ENCODE assay signal across 1 cellular context in genomic region chr15:49169880-49170597, GRCh38.
TF ChIP-seq lines count a peak whose summit lies in the region.

GALK2 (plus strand) TSS chr15:49170247; CDS start chr15:49170323, 76 bp downstream.

TF ChIP-seq in K562, 482 proteins besides CTCF, POLR2A, EP300 and RAD21 (continued from another document and continues in another):
- TF ChIP-seq MGA (IDR thresholded peaks at IDR 0.05) (peak; percentile 99), IRF1 (CRISPR knock-in tag; IDR thresholded peaks at IDR 0.05; ENCODE audit: borderline replicate concordance) (no peak), ZKSCAN1 (IDR thresholded peaks at IDR 0.05; ENCODE audit: low read depth, low read length) (no peak), MCM3 (IDR thresholded peaks at IDR 0.05) (no peak), ILK (tag; IDR thresholded peaks at IDR 0.05; ENCODE audit: borderline replicate concordance, low read depth) (no peak), SMAD1 (IDR thresholded peaks at IDR 0.05; ENCODE audit: low read depth, low read length, partially characterized antibody) (peak; percentile 53), DEAF1 (CRISPR knock-in tag; IDR thresholded peaks at IDR 0.05) (no peak), ZNF584 (CRISPR knock-in tag; IDR thresholded peaks at IDR 0.05; ENCODE audit: low read depth) (0 out of 2 replicates have a peak, but pooled peaks have one; percentile 42), ERF (CRISPR knock-in tag; IDR thresholded peaks at IDR 0.05) (no peak), ZNF408 (CRISPR knock-in tag; IDR thresholded peaks at IDR 0.05; ENCODE audit: low read depth) (no peak), XRCC4 (IDR thresholded peaks at IDR 0.05; ENCODE audit: extremely low read depth, insufficient read depth, insufficient read length) (no peak), SIRT6 (IDR thresholded peaks at IDR 0.05; ENCODE audit: low read depth, low read length) (no peak), BMI1 (IDR thresholded peaks at IDR 0.05; ENCODE audit: low read length) (no peak), HMBOX1 (IDR thresholded peaks at IDR 0.05) (no peak), ZNF318 (IDR thresholded peaks at IDR 0.05; ENCODE audit: borderline replicate concordance in 1 of 2, low read depth in 1 of 2) (no peak; a peak in 2 of 4 replicates), BRD9 (IDR thresholded peaks at IDR 0.05; ENCODE audit: low read depth, partially characterized antibody) (no peak), TRIM28 (IDR thresholded peaks at IDR 0.05) (0 out of 2 replicates have a peak, but pooled peaks have one; percentile 17), POLR2B (IDR thresholded peaks at IDR 0.05; ENCODE audit: low read depth, partially characterized antibody) (peak; percentile 81), ZEB2 (IDR thresholded peaks at IDR 0.05) (no peak), ZNF449 (CRISPR knock-in tag; IDR thresholded peaks at IDR 0.05) (no peak), ZNF778 (CRISPR knock-in tag; IDR thresholded peaks at IDR 0.05) (no peak), ZFPM2 (CRISPR knock-in tag; IDR thresholded peaks at IDR 0.05) (no peak), THRA (IDR thresholded peaks at IDR 0.05) (no peak), PHB (CRISPR knock-in tag; IDR thresholded peaks at IDR 0.05) (no peak), RUNX1 (IDR thresholded peaks at IDR 0.05; ENCODE audit: low read depth) (no peak), SETDB1 (IDR thresholded peaks at IDR 0.05; ENCODE audit: low read length) (no peak), SNAPC5 (CRISPR knock-in tag; IDR thresholded peaks at IDR 0.05) (no peak), EGR1 (conservative IDR thresholded peaks at IDR 0.05) (no peak), SOX6 (IDR thresholded peaks at IDR 0.05) (peak; percentile 68; the same call in 1 of the 2 replicates)
